In genomic region chr18:79458917-79459803, GRCh38 we compare ENCODE assay signal across 10 cellular contexts.
A peak's percentile ranks its signal among the peaks of the same experiment; 100 is the strongest.
DNase-seq lines count a peak whose midpoint lies in the region; ATAC-seq and TF ChIP-seq lines count a peak whose summit lies in the region.
"Had no signal": no experiment of that assay in that cellular context is flagged by ENCODE, and none has a peak within 500 bp of the region (broad histone marks: within the 10 kb centered on the region; RNA-seq: fewer than 3 reads in every experiment).

No MANE protein-coding gene starts in this region.

- in situ Hi-C loops in HAP-1 (cut with MboI; ENCODE audit: low sequenced_read_pairs), result no loop called here

- H3K9me3 Mint-ChIP-seq in endothelial cell (ENCODE audit: unreplicated experiment), result no peaks in the 10 kb centered on the region
- H3K9me3 Mint-ChIP-seq in nephron progenitor cell, result no peaks in the 10 kb centered on the region

- peak overlapping the region; percentile 65 for H3K4me2 ChIP-seq in Karpas-422 (ENCODE audit: low read depth, low read length, poor library complexity, severe bottlenecking)

- no peaks in the 10 kb centered on the region for H4K20me1 ChIP-seq in Karpas-422 (ENCODE audit: insufficient read depth, low read depth, low read length)

- H2AFZ ChIP-seq in ACC112 (ENCODE audit: low read length, unreplicated experiment) (peak overlapping the region; percentile 30), Karpas-422 (ENCODE audit: low read length) (no peak overlapping the region)

- H3K27ac ChIP-seq in ACC112 (ENCODE audit: low read depth, low read length) (no peak overlapping the region), Karpas-422 (ENCODE audit: low read length) (peak overlapping the region; percentile 96)

- no peak overlapping the region for H3K4me3 Mint-ChIP-seq in endothelial cell (ENCODE audit: unreplicated experiment)
- H3K4me3 Mint-ChIP-seq in nephron progenitor cell, result no peak overlapping the region

- H3K4me3 ChIP-seq in ACC112 (ENCODE audit: low read depth, low read length), result peak overlapping the region; percentile 54
- H3K4me3 ChIP-seq in Karpas-422 (ENCODE audit: low read length), result peak overlapping the region; percentile 42
- H3K4me3 ChIP-seq in HAP-1, result no peak overlapping the region

- peaks cover 10% of the 10 kb centered on the region for H3K27me3 Mint-ChIP-seq in endothelial cell (ENCODE audit: unreplicated experiment)
- no peaks in the 10 kb centered on the region for H3K27me3 Mint-ChIP-seq in nephron progenitor cell (ENCODE audit: low read depth, poor library complexity)

- H3K4me1 ChIP-seq in ACC112 (ENCODE audit: control insufficient read depth, insufficient read depth, low read length, unreplicated experiment), result peaks cover 15% of the 10 kb centered on the region
- peaks cover 59% of the 10 kb centered on the region for H3K4me1 ChIP-seq in Karpas-422 (ENCODE audit: low read length)
- H3K4me1 ChIP-seq in HAP-1, result no peaks in the 10 kb centered on the region

- H3K9me2 ChIP-seq in Karpas-422 (replicated peaks; ENCODE audit: insufficient read depth, low read length), result no peaks in the 10 kb centered on the region

- H3K36me3 ChIP-seq in ACC112 (ENCODE audit: insufficient read depth, low read length) (no peaks in the 10 kb centered on the region), Karpas-422 (ENCODE audit: insufficient read depth, low read length) (peaks cover 18% of the 10 kb centered on the region), HAP-1 (replicated peaks) (no peaks in the 10 kb centered on the region)

- H3K27ac Mint-ChIP-seq in endothelial cell (ENCODE audit: unreplicated experiment) (peak overlapping the region; percentile 92), nephron progenitor cell (peak overlapping the region; percentile 82)

- TF ChIP-seq CTCF in endothelial cell (IDR thresholded peaks at IDR 0.05; ENCODE audit: unreplicated experiment) (no peak), nephron progenitor cell (IDR thresholded peaks at IDR 0.05) (no peak)

- H3K36me3 Mint-ChIP-seq in endothelial cell (ENCODE audit: low read depth, unreplicated experiment) (peaks cover 4% of the 10 kb centered on the region), nephron progenitor cell (ENCODE audit: low read depth) (peaks cover 5% of the 10 kb centered on the region)

- no peak for DNase-seq in Karpas-422
- no peak for DNase-seq in endothelial cell (ENCODE audit: low spot score)
- DNase-seq in nephron progenitor cell, result no peak
- no peak for DNase-seq in HAP-1 (ENCODE audit: low spot score in 2 of 2)
- DNase-seq in NAMALWA (ENCODE audit: low spot score), result no peak
- DNase-seq in NCI-H524 (lab: John Stamatoyannopoulos, UW), result no peak
- DNase-seq: activated CD4-positive, alpha-beta T cell treated with anti-CD3 and anti-CD28 coated beads, Interleukin-2, amount 50 U/mL, for 4 hours; RPMI8226 had no signal

- H3K79me2 ChIP-seq in ACC112 (ENCODE audit: control insufficient read depth, insufficient read depth, low read length, unreplicated experiment) (no peaks in the 10 kb centered on the region), Karpas-422 (ENCODE audit: low read length) (peaks cover 32% of the 10 kb centered on the region)

- H3K4me1 Mint-ChIP-seq in endothelial cell (ENCODE audit: unreplicated experiment), result peaks cover 17% of the 10 kb centered on the region
- H3K4me1 Mint-ChIP-seq in nephron progenitor cell, result peaks cover 16% of the 10 kb centered on the region

- peak overlapping the region; percentile 71 for H3K9ac ChIP-seq in Karpas-422 (ENCODE audit: low read length)

- H3K9me3 ChIP-seq in Karpas-422 (ENCODE audit: low read length), result no peaks in the 10 kb centered on the region
- H3K9me3 ChIP-seq in HAP-1, result no peaks in the 10 kb centered on the region

- H3K27me3 ChIP-seq in ACC112 (ENCODE audit: insufficient read depth, low read length) (no peaks in the 10 kb centered on the region), Karpas-422 (ENCODE audit: low read length) (no peaks in the 10 kb centered on the region), HAP-1 (ENCODE audit: low read depth) (no peaks in the 10 kb centered on the region)

- ATAC-seq in HG03565 (IDR thresholded peaks at IDR 0.05; ENCODE audit: unreplicated experiment), result no peak
